Comparison of ENCODE assay signal across 10 cellular contexts in the genomic region with DNA sequence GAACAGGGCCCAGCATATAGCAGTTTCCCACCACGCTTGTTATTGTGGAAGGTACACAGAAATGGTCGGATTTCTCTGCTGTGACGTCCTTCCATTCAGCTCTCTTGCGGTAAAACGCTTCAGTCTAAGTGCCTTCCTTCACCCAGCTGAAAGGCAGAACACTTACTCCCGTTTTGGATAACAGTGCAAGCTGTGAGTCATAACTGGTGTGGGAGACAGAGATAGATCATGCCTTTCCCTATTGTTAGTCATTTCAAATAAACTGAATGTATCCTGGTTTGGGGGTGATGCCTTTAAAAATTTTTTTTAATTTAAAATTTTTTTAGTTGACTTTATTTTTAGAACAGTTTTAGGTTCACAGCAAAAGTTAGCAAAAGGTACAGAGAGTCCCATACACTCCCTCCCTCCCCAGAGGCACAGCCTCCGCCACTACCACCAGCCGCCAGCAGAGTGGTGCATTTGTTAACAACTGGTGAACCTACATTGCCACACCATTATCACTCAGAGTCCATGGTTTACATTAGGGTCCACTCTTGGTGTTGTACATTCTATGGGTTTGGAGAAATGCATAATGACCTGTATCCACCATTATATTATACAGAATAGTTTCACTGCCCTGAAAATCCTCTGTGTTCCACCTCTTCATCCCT.
DNase-seq lines count a peak whose midpoint lies in the region; ATAC-seq and TF ChIP-seq lines count a peak whose summit lies in the region.
"Had no signal": no experiment of that assay in that cellular context is flagged by ENCODE, and none has a peak within 500 bp of the region (broad histone marks: within the 10 kb centered on the region; RNA-seq: fewer than 3 reads in every experiment).

No MANE protein-coding gene starts in this region.

- ATAC-seq in GM18909 (IDR thresholded peaks at IDR 0.05; ENCODE audit: poor library complexity, unreplicated experiment) = no peak
- ATAC-seq: activated naive CD4-positive, alpha-beta T cell treated with anti-CD3 and anti-CD28 coated beads, Interleukin-2, amount 50 U/mL, for 72 hours had no signal

- peaks cover 9% of the 10 kb centered on the region for H3K36me3 Mint-ChIP-seq in endothelial cell (ENCODE audit: low read depth, unreplicated experiment)
- peaks cover 6% of the 10 kb centered on the region for H3K36me3 Mint-ChIP-seq in progenitor cell of endocrine pancreas (ENCODE audit: insufficient read depth)

- H3K27ac ChIP-seq in GM23248 = no peak overlapping the region
- H3K27ac ChIP-seq: SK-N-MC had no signal

- TF ChIP-seq CTCF in endothelial cell (IDR thresholded peaks at IDR 0.05; ENCODE audit: unreplicated experiment) = peak; percentile 42
- TF ChIP-seq CTCF in progenitor cell of endocrine pancreas (IDR thresholded peaks at IDR 0.05; ENCODE audit: unreplicated experiment) = peak; percentile 32

- in situ Hi-C loops in GM23248 (cut with MboI) = no loop called here

- H3K4me3 Mint-ChIP-seq in endothelial cell (ENCODE audit: unreplicated experiment) (no peak overlapping the region), progenitor cell of endocrine pancreas (ENCODE audit: low read depth) (no peak overlapping the region)

- H4K20me1 ChIP-seq in GM23248 (ENCODE audit: insufficient read depth) = no peaks in the 10 kb centered on the region

- DNase-seq in GM23248 (peak; percentile 61), NCI-H2107 treated with DMSO at 0.1 percent for 48 hours (lab: John Stamatoyannopoulos, UW; ENCODE audit: unreplicated experiment) (peak; percentile 66), endothelial cell (ENCODE audit: low spot score) (no peak), progenitor cell of endocrine pancreas (ENCODE audit: low spot score, unreplicated experiment) (no peak), SKM-1 treated with dmso at 0.1 percent for 144 hours (lab: John Stamatoyannopoulos, UW; ENCODE audit: unreplicated experiment) (no peak)
- DNase-seq in activated naive CD4-positive, alpha-beta T cell treated with Interleukin-2 at 50 U/mL for 16 hours = no peak
- no peak for DNase-seq in activated CD4-positive, alpha-beta T cell treated with anti-CD3 and anti-CD28 coated beads, Interleukin-2, amount 50 U/mL, for 4 hours

- H3K9me3 ChIP-seq in GM23248 (ENCODE audit: low read depth) = peaks cover 1% of the 10 kb centered on the region

- no peaks in the 10 kb centered on the region; the same call in 1 of the 2 replicates for H3K4me1 ChIP-seq in GM23248 (ENCODE audit: insufficient read depth)

- H3K4me2 ChIP-seq in GM23248 (ENCODE audit: unreplicated experiment) = no peak overlapping the region

- H3K27me3 ChIP-seq in GM23248 (replicated peaks; ENCODE audit: insufficient read depth) = peaks cover 9% of the 10 kb centered on the region; the same call in 1 of the 2 replicates

- no peak overlapping the region for H2AFZ ChIP-seq in GM23248

- no peak overlapping the region for H3K27ac Mint-ChIP-seq in endothelial cell (ENCODE audit: unreplicated experiment)
- H3K27ac Mint-ChIP-seq in progenitor cell of endocrine pancreas = no peak overlapping the region

- H3K4me3 ChIP-seq in GM23248 = no peak overlapping the region
- H3K4me3 ChIP-seq: SK-N-MC had no signal

- H3K4me1 Mint-ChIP-seq in endothelial cell (ENCODE audit: unreplicated experiment) (no peaks in the 10 kb centered on the region), progenitor cell of endocrine pancreas (ENCODE audit: low read depth) (no peaks in the 10 kb centered on the region)

- no peaks in the 10 kb centered on the region for H3K36me3 ChIP-seq in GM23248 (ENCODE audit: low read depth)

- no peaks in the 10 kb centered on the region for H3F3A ChIP-seq in GM23248 (ENCODE audit: insufficient read depth)

- H3K9me2 ChIP-seq in GM23248 (ENCODE audit: insufficient read depth) = no peaks in the 10 kb centered on the region

- H3K27me3 Mint-ChIP-seq in endothelial cell (ENCODE audit: unreplicated experiment) (no peaks in the 10 kb centered on the region), progenitor cell of endocrine pancreas (no peaks in the 10 kb centered on the region)

- WGBS in GM23248 (ENCODE audit: low coverage in 1 of 2, low lambda C conversion rate in 2 of 2, missing lambda C conversion rate in 2 of 2), 2 experiments = 21% methylated on average over 8 of the region's 8 CpGs

- no peak overlapping the region for H3K9ac ChIP-seq in GM23248

- no peaks in the 10 kb centered on the region for H3K79me2 ChIP-seq in GM23248 (ENCODE audit: insufficient read depth)

- H3K9me3 Mint-ChIP-seq in endothelial cell (ENCODE audit: unreplicated experiment) (no peaks in the 10 kb centered on the region), progenitor cell of endocrine pancreas (ENCODE audit: low read depth) (peaks cover 14% of the 10 kb centered on the region)

Comparison
In these comparisons a context has a peak if more than half of its experiments do, and no peak if none do; other contexts are left out.
1. DNase-seq: peak in GM23248 (single experiment) and NCI-H2107 treated with DMSO at 0.1 percent for 48 hours (single experiment); none in endothelial cell (single experiment), progenitor cell of endocrine pancreas (single experiment), SKM-1 treated with dmso at 0.1 percent for 144 hours (single experiment), activated naive CD4-positive, alpha-beta T cell treated with Interleukin-2 at 50 U/mL for 16 hours (single experiment) and activated CD4-positive, alpha-beta T cell treated with anti-CD3 and anti-CD28 coated beads, Interleukin-2, amount 50 U/mL, for 4 hours (0 of 2).